Comparison of ENCODE assay signal across 18 cellular contexts in the genomic region with DNA sequence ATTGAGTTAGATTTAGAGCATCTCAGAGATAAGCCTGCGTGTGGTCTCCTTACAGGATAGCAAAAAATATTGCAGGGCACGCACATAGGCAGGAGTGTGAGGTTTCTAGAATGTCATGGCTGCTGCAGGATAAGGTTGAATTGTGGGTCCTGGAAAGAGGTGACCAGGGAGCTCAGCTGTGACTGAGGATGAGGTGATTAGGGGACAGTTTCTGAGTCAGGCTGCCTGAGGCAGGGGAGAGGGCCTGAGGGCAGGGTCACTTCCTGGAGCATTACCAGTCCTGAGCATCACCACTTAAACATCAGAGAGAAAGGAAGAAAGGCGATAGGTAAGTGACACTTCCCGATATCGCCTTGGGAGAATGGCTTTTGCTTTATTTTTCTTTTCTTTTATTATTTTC.
DNase-seq lines count a peak whose midpoint lies in the region; TF ChIP-seq lines count a peak whose summit lies in the region.
"Had no signal": no experiment of that assay in that cellular context is flagged by ENCODE, and none has a peak within 500 bp of the region (broad histone marks: within the 10 kb centered on the region; RNA-seq: fewer than 3 reads in every experiment).

No MANE protein-coding gene starts in this region.

- H2AFZ ChIP-seq in H9 (ENCODE audit: low read length) (no peak overlapping the region), neural progenitor cell (replicated peaks) (peak overlapping the region; percentile 31)

- H3K18ac ChIP-seq in H9 (ENCODE audit: insufficient read length, low read depth, low read length), result no peak overlapping the region

- H2BK20ac ChIP-seq in H9 (ENCODE audit: low read depth, low read length, poor library complexity, severe bottlenecking), result no peak overlapping the region

- no peak overlapping the region for H2BK120ac ChIP-seq in H9 (ENCODE audit: low read depth, low read length, poor library complexity, severe bottlenecking)

- no peak overlapping the region for H3K56ac ChIP-seq in H9 (ENCODE audit: insufficient read length, low read depth, low read length)

- no peaks in the 10 kb centered on the region for H3K79me1 ChIP-seq in H9 (ENCODE audit: insufficient read depth, low read depth, low read length, poor library complexity, severe bottlenecking)

- H3K4ac ChIP-seq in H9 (ENCODE audit: low read depth, low read length), result no peak overlapping the region

- no peak overlapping the region for H4K91ac ChIP-seq in H9 (ENCODE audit: insufficient read length, low read depth, low read length)

- H2BK5ac ChIP-seq in H9 (ENCODE audit: insufficient read length, low read length), result no peak overlapping the region

- WGBS in H9 (ENCODE audit: extremely low coverage, insufficient read length, low lambda C conversion rate), result no CpG with 5 or more reads among the region's 5 CpGs

- H3K4me3 Mint-ChIP-seq in H9 (no peak overlapping the region), neural progenitor cell (no peak overlapping the region)
- H3K4me3 Mint-ChIP-seq: CD8-positive, alpha-beta T cell had no signal

- no peak overlapping the region for H4K8ac ChIP-seq in H9 (replicated peaks; ENCODE audit: insufficient read length, low read depth, low read length)

- no peaks in the 10 kb centered on the region for H3K79me2 ChIP-seq in H9 (ENCODE audit: insufficient read depth, low read length)
- H3K79me2 ChIP-seq in neural progenitor cell (ENCODE audit: low read depth), result no peaks in the 10 kb centered on the region

- H3K9me3 ChIP-seq in H9 (ENCODE audit: control insufficient read depth, low read depth, low read length), result no peaks in the 10 kb centered on the region
- H3K9me3 ChIP-seq in neural progenitor cell (ENCODE audit: low read depth), result no peaks in the 10 kb centered on the region
- H3K9me3 ChIP-seq: BLaER1 treated with 17β-estradiol and CSF1 and Interleukin-3, amounts not matched to agents 10 nM and 100 nM; HAP-1; SJCRH30 had no signal

- H3K9ac ChIP-seq in H9 (ENCODE audit: extremely low read depth, insufficient read length, low read length) (no peak overlapping the region), neural progenitor cell (no peak overlapping the region)
- H3K9ac ChIP-seq: BLaER1 treated with 17β-estradiol and CSF1 and Interleukin-3, amounts not matched to agents 10 nM and 100 nM had no signal

- H3K23ac ChIP-seq in H9 (ENCODE audit: insufficient read length, low read depth, low read length), result no peak overlapping the region

- H3K27me3 ChIP-seq in H9 (ENCODE audit: insufficient read depth, low read length) (no peaks in the 10 kb centered on the region), neural progenitor cell (no peaks in the 10 kb centered on the region)
- H3K27me3 ChIP-seq: BLaER1 treated with 17β-estradiol and CSF1 and Interleukin-3, amounts not matched to agents 10 nM and 100 nM had no signal

- DNase-seq in H9, result peak; percentile 39
- DNase-seq in SHP77 treated with DMSO at 0.1 percent for 48 hours (lab: John Stamatoyannopoulos, UW), result peak; percentile 61
- peak; percentile 14 for DNase-seq in iPS-NIHi7 (ENCODE audit: extremely low spot score)
- no peak for DNase-seq in neural progenitor cell (ENCODE audit: low spot score)
- DNase-seq in epidermal melanocyte (ENCODE audit: insufficient read length, low spot score), result no peak
- DNase-seq in COR-L47 (lab: John Stamatoyannopoulos, UW), result no peak
- no peak for DNase-seq in NCI-H1436 (lab: John Stamatoyannopoulos, UW)
- DNase-seq: CD8-positive, alpha-beta T cell; DMS79 treated with DMSO at 0.1 percent for 48 hours; NCI-H1105; NCI-H187; NCI-H226; NCI-H524; NCI-H82; RPMI8226; SJCRH30 had no signal

- no peak overlapping the region for H3T11ph ChIP-seq in H9 (ENCODE audit: low read length)

- no peaks in the 10 kb centered on the region for H3F3A ChIP-seq in neural progenitor cell (ENCODE audit: low read depth)

- H3K36me3 ChIP-seq in neural progenitor cell, result no peaks in the 10 kb centered on the region
- H3K36me3 ChIP-seq: BLaER1 treated with 17β-estradiol and CSF1 and Interleukin-3, amounts not matched to agents 10 nM and 100 nM; HAP-1; SJCRH30 had no signal

- H3K27ac Mint-ChIP-seq in H9, result peak overlapping the region in 1 of 3 experiments; percentile 76; a peak in 2 of 7 replicates
- H3K27ac Mint-ChIP-seq in neural progenitor cell, result no peak overlapping the region
- H3K27ac Mint-ChIP-seq: CD8-positive, alpha-beta T cell had no signal

- no peaks in the 10 kb centered on the region for H3K4me1 ChIP-seq in H9 (ENCODE audit: insufficient read depth, low read length)
- peaks cover 12% of the 10 kb centered on the region for H3K4me1 ChIP-seq in neural progenitor cell
- H3K4me1 ChIP-seq: BLaER1 treated with 17β-estradiol and CSF1 and Interleukin-3, amounts not matched to agents 10 nM and 100 nM; SJCRH30 had no signal

- H3K4me3 ChIP-seq in neural progenitor cell, result no peak overlapping the region
- H3K4me3 ChIP-seq: BLaER1 treated with 17β-estradiol and CSF1 and Interleukin-3, amounts not matched to agents 10 nM and 100 nM; HAP-1; SJCRH30 had no signal

- no peak overlapping the region for H2BK15ac ChIP-seq in H9 (ENCODE audit: low read depth, low read length)

- H3K4me1 Mint-ChIP-seq in H9 (peaks cover 15 to 16% of the 10 kb centered on the region in 2 experiments), neural progenitor cell (peaks cover 8% of the 10 kb centered on the region)

- H3K4me2 ChIP-seq in H9 (ENCODE audit: insufficient read depth, insufficient read length, low read length) (no peak overlapping the region), neural progenitor cell (no peak overlapping the region)
- H3K4me2 ChIP-seq: BLaER1 treated with 17β-estradiol and CSF1 and Interleukin-3, amounts not matched to agents 10 nM and 100 nM had no signal

- TF ChIP-seq CTCF in H9 (conservative IDR thresholded peaks at IDR 0.05) (no peak), neural progenitor cell (IDR thresholded peaks at IDR 0.05) (no peak)

- H2BK12ac ChIP-seq in H9 (ENCODE audit: insufficient read length, low read depth, low read length), result no peak overlapping the region

- no peaks in the 10 kb centered on the region for H3K23me2 ChIP-seq in H9 (ENCODE audit: insufficient read length, low read depth, low read length, poor library complexity, severe bottlenecking)

- H3K27ac ChIP-seq in H9 (ENCODE audit: insufficient read length, low read depth, low read length) (no peak overlapping the region), neural progenitor cell (no peak overlapping the region)
- H3K27ac ChIP-seq: BLaER1 treated with 17β-estradiol and CSF1 and Interleukin-3, amounts not matched to agents 10 nM and 100 nM; SJCRH30 had no signal

- H3K14ac ChIP-seq in H9 (ENCODE audit: insufficient read depth, low read length), result no peak overlapping the region

- H3K9me3 Mint-ChIP-seq in H9 (peaks cover 3% of the 10 kb centered on the region in 2 experiments; a peak in 2 of 5 replicates), neural progenitor cell (no peaks in the 10 kb centered on the region)

- H4K5ac ChIP-seq in H9 (ENCODE audit: insufficient read length, low read depth, low read length), result no peak overlapping the region

- H4K20me1 ChIP-seq in H9 (ENCODE audit: control insufficient read depth, insufficient read depth, insufficient read length), result no peaks in the 10 kb centered on the region
- H4K20me1 ChIP-seq in neural progenitor cell (ENCODE audit: low read depth), result no peaks in the 10 kb centered on the region
- H4K20me1 ChIP-seq: BLaER1 treated with 17β-estradiol and CSF1 and Interleukin-3, amounts not matched to agents 10 nM and 100 nM had no signal

- no peak overlapping the region for H2AK5ac ChIP-seq in H9 (ENCODE audit: insufficient read length, low read length)

- H3K27me3 Mint-ChIP-seq in H9 (ENCODE audit: low read depth) (no peaks in the 10 kb centered on the region), neural progenitor cell (ENCODE audit: insufficient read depth, low read depth) (no peaks in the 10 kb centered on the region)

- no peaks in the 10 kb centered on the region for H3K36me3 Mint-ChIP-seq in H9 (ENCODE audit: insufficient read depth in 1 of 3, low read depth in 3 of 3)
- H3K36me3 Mint-ChIP-seq in neural progenitor cell, result no peaks in the 10 kb centered on the region
- H3K36me3 Mint-ChIP-seq: CD8-positive, alpha-beta T cell had no signal

Comparison
In these comparisons a context has a peak if more than half of its experiments do, and no peak if none do; other contexts are left out.
1. DNase-seq: peak in H9 (single experiment), SHP77 treated with DMSO at 0.1 percent for 48 hours (single experiment) and iPS-NIHi7 (single experiment); none in neural progenitor cell (single experiment), epidermal melanocyte (single experiment), COR-L47 (single experiment) and NCI-H1436 (single experiment).